In the genomic region with DNA sequence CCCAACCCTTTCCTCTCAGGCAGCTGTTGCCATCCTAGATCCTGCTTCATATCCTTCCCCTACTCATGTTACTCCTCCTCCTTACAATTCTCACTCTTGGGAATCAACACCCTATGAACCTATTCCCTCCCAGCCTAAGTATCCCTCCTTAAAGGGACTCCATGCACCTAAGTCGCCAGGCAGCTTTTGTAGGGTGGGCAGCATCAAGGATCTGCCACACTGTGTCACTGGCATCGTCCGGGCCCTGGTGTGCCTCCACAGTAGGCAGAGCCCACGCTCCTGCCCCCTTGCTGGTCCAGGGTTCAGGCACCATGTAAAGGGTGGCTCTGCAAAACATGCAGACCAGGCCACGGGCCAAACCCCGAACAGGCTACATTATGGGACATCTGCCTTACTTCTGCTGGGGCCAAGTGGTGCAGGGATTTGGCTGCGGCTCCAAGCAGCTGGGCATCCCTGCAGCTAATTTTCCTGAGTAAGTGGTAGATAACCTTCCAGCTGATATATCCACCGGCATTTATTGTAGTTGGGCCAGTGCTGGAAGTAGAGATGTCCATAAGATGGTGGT, we compare ENCODE assay signal across 1 cellular context.
TF ChIP-seq lines count a peak whose summit lies in the region.

No MANE protein-coding gene starts in this region.

TF ChIP-seq in GM23338, 12 proteins besides CTCF, POLR2A, EP300 and RAD21 (continued from another document):
- TF ChIP-seq, protein P1, sequence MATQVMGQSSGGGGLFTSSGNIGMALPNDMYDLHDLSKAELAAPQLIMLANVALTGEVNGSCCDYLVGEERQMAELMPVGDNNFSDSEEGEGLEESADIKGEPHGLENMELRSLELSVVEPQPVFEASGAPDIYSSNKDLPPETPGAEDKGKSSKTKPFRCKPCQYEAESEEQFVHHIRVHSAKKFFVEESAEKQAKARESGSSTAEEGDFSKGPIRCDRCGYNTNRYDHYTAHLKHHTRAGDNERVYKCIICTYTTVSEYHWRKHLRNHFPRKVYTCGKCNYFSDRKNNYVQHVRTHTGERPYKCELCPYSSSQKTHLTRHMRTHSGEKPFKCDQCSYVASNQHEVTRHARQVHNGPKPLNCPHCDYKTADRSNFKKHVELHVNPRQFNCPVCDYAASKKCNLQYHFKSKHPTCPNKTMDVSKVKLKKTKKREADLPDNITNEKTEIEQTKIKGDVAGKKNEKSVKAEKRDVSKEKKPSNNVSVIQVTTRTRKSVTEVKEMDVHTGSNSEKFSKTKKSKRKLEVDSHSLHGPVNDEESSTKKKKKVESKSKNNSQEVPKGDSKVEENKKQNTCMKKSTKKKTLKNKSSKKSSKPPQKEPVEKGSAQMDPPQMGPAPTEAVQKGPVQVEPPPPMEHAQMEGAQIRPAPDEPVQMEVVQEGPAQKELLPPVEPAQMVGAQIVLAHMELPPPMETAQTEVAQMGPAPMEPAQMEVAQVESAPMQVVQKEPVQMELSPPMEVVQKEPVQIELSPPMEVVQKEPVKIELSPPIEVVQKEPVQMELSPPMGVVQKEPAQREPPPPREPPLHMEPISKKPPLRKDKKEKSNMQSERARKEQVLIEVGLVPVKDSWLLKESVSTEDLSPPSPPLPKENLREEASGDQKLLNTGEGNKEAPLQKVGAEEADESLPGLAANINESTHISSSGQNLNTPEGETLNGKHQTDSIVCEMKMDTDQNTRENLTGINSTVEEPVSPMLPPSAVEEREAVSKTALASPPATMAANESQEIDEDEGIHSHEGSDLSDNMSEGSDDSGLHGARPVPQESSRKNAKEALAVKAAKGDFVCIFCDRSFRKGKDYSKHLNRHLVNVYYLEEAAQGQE (IDR thresholded peaks at IDR 0.05; ENCODE audit: unreplicated experiment): no peak
- TF ChIP-seq ZNF462 (CRISPR knock-in tag; IDR thresholded peaks at IDR 0.05): no peak
